18 cellular contexts compared by ENCODE assay signal in genomic region chr7:100942038-100942774, GRCh38. TPM values are rescaled to one million over a fixed set of nuclear protein-coding genes. Genes with fewer than 3 reads are reported as not detected.
A peak's percentile ranks its signal among the peaks of the same experiment; 100 is the strongest.
DNase-seq lines count a peak whose midpoint lies in the region; ATAC-seq, FAIRE-seq and TF ChIP-seq lines count a peak whose summit lies in the region.
"Had no signal": no experiment of that assay in that cellular context is flagged by ENCODE, and none has a peak within 500 bp of the region (broad histone marks: within the 10 kb centered on the region; RNA-seq: fewer than 3 reads in every experiment).

No MANE protein-coding gene starts in this region.

- H3K9me3 Mint-ChIP-seq in CD8-positive, alpha-beta T cell = peaks cover 6% of the 10 kb centered on the region

- H2BK120ac ChIP-seq in trophoblast cell (ENCODE audit: insufficient read depth, low read length, poor library complexity) = no peak overlapping the region

- H2BK12ac ChIP-seq in trophoblast cell (ENCODE audit: low read length) = no peak overlapping the region

- no peak for ATAC-seq in CD8-positive, alpha-beta T cell
- ATAC-seq: activated naive CD8-positive, alpha-beta T cell treated with anti-CD3 and anti-CD28 coated beads, Interleukin-2, amount 50 U/mL, for 24 hours; stimulated activated naive B cell treated with anti-CD40 and anti-IgM and Interleukin-4, amounts not matched to agents 10 μg/mL and 1 μg/mL and 100 μg/mL, for 72 hours had no signal

- no peak overlapping the region; the same call in 1 of the 2 replicates for H3K4me3 ChIP-seq in AG10803 (ENCODE audit: low read length)
- H3K4me3 ChIP-seq in SK-N-MC = peak overlapping the region; percentile 4; the same call in 1 of the 2 replicates
- no peak overlapping the region for H3K4me3 ChIP-seq in trophoblast cell (ENCODE audit: low read depth, low read length)
- no peak overlapping the region for H3K4me3 ChIP-seq in CD8-positive, alpha-beta T cell (ENCODE audit: low read depth, low read length)
- H3K4me3 ChIP-seq: coronary artery had no signal

- FAIRE-seq in islet of Langerhans (lab: Jason Lieb, UNC) (peak; percentile 95), urothelium cell line (lab: Jason Lieb, UNC) (no peak)

- H4K8ac ChIP-seq in trophoblast cell (ENCODE audit: low read depth, low read length) = no peak overlapping the region

- CTCF ChIA-PET in CD8-positive, alpha-beta T cell (lab: Charles Lee) = no interaction called here

- H3K27me3 Mint-ChIP-seq in CD8-positive, alpha-beta T cell (ENCODE audit: low read depth) = peaks cover 16% of the 10 kb centered on the region

- H4K91ac ChIP-seq in trophoblast cell (ENCODE audit: low read depth, low read length) = no peak overlapping the region

- H3K14ac ChIP-seq in trophoblast cell (ENCODE audit: low read length) = no peak overlapping the region

- H2AK5ac ChIP-seq in trophoblast cell (ENCODE audit: low read length) = no peak overlapping the region

- H3K79me2 ChIP-seq in trophoblast cell (ENCODE audit: control insufficient read depth, insufficient read depth, low read length, poor library complexity) = no peaks in the 10 kb centered on the region

- POLR2A ChIA-PET in CD8-positive, alpha-beta T cell (lab: Charles Lee) = no interaction called here

- H2AFZ ChIP-seq in trophoblast cell (ENCODE audit: insufficient read depth, low read length, poor library complexity) = no peak overlapping the region

- intact Hi-C loops in CD8-positive, alpha-beta T cell (cut with DNase I, micrococcal nuclease) = no loop called here

- no CpG with 5 or more reads among the region's 9 CpGs for WGBS in trophoblast cell (ENCODE audit: extremely low coverage, insufficient coverage, insufficient read length)

- H4K12ac ChIP-seq in trophoblast cell (ENCODE audit: low read depth, low read length) = no peak overlapping the region

- H3K36me3 Mint-ChIP-seq in CD8-positive, alpha-beta T cell = no peaks in the 10 kb centered on the region

- H3K79me1 ChIP-seq in trophoblast cell (ENCODE audit: low read length) = no peaks in the 10 kb centered on the region

- H3K18ac ChIP-seq in trophoblast cell (ENCODE audit: low read length) = no peak overlapping the region

- H3K4me1 Mint-ChIP-seq in CD8-positive, alpha-beta T cell (ENCODE audit: low read depth) = no peaks in the 10 kb centered on the region
- H3K4me1 Mint-ChIP-seq: activated naive CD8-positive, alpha-beta T cell treated with anti-CD3 and anti-CD28 coated beads, Interleukin-2, amount 50 U/mL, for 24 hours had no signal

- H3K4ac ChIP-seq in trophoblast cell (ENCODE audit: low read depth, low read length) = no peak overlapping the region

- no peaks in the 10 kb centered on the region for H3K9me3 ChIP-seq in SK-N-MC (ENCODE audit: low read depth, low read length)
- no peaks in the 10 kb centered on the region for H3K9me3 ChIP-seq in trophoblast cell (ENCODE audit: insufficient read depth, low read depth, low read length)
- H3K9me3 ChIP-seq in CD8-positive, alpha-beta T cell (ENCODE audit: low read length) = no peaks in the 10 kb centered on the region

- H3K27ac ChIP-seq in SK-N-MC = no peak overlapping the region
- H3K27ac ChIP-seq in trophoblast cell (ENCODE audit: low read depth, low read length) = no peak overlapping the region
- no peak overlapping the region for H3K27ac ChIP-seq in CD8-positive, alpha-beta T cell (ENCODE audit: low read depth, low read length)
- H3K27ac ChIP-seq: coronary artery had no signal

- no peak overlapping the region for H3K27ac Mint-ChIP-seq in CD8-positive, alpha-beta T cell
- H3K27ac Mint-ChIP-seq: activated naive CD8-positive, alpha-beta T cell treated with anti-CD3 and anti-CD28 coated beads, Interleukin-2, amount 50 U/mL, for 24 hours; stimulated activated naive B cell treated with anti-CD40 and anti-IgM and Interleukin-4, amounts not matched to agents 10 μg/mL and 1 μg/mL and 100 μg/mL, for 72 hours had no signal

- no peak overlapping the region for H2BK5ac ChIP-seq in trophoblast cell (ENCODE audit: low read depth, low read length, poor library complexity)

- H3K4me3 Mint-ChIP-seq in CD8-positive, alpha-beta T cell = no peak overlapping the region
- H3K4me3 Mint-ChIP-seq: activated naive CD8-positive, alpha-beta T cell treated with anti-CD3 and anti-CD28 coated beads, Interleukin-2, amount 50 U/mL, for 24 hours; stimulated activated naive B cell treated with anti-CD40 and anti-IgM and Interleukin-4, amounts not matched to agents 10 μg/mL and 1 μg/mL and 100 μg/mL, for 72 hours had no signal

- TF ChIP-seq CTCF in AG10803 (conservative IDR thresholded peaks at IDR 0.05; ENCODE audit: low read length) = no peak
- no peak for TF ChIP-seq CTCF in CD8-positive, alpha-beta T cell (IDR thresholded peaks at IDR 0.05)

- H3K36me3 ChIP-seq in SK-N-MC (ENCODE audit: insufficient read depth, low read length) = no peaks in the 10 kb centered on the region
- no peaks in the 10 kb centered on the region for H3K36me3 ChIP-seq in trophoblast cell (ENCODE audit: control insufficient read depth in 1 of 2, insufficient read depth in 2 of 2, low read length in 2 of 2)
- H3K36me3 ChIP-seq in CD8-positive, alpha-beta T cell (ENCODE audit: insufficient read depth, low read length) = no peaks in the 10 kb centered on the region

- H3K4me1 ChIP-seq in trophoblast cell (ENCODE audit: control insufficient read depth in 1 of 2, insufficient read depth in 2 of 2, low read length in 2 of 2) = no peaks in the 10 kb centered on the region
- no peaks in the 10 kb centered on the region for H3K4me1 ChIP-seq in CD8-positive, alpha-beta T cell (ENCODE audit: insufficient read depth, low read length)

- peak; percentile 33 for DNase-seq in AG10803 (ENCODE audit: low read depth)
- peak; percentile 11 for DNase-seq in HS-5 (ENCODE audit: low read depth)
- DNase-seq in SK-N-MC (ENCODE audit: low read depth, low spot score) = no peak
- DNase-seq in trophoblast cell = no peak
- DNase-seq in urothelium cell line (ENCODE audit: low spot score) = no peak
- no peak for DNase-seq in CD8-positive, alpha-beta T cell
- no peak for DNase-seq in DMS 273 (lab: John Stamatoyannopoulos, UW; ENCODE audit: unreplicated experiment)
- DNase-seq: activated naive CD8-positive, alpha-beta T cell treated with anti-CD3 and anti-CD28 coated beads, Interleukin-2, amount 50 U/mL, for 24 hours; AML-193; islet precursor cell; NCI-H1105; NCI-H524 treated with DMSO at 0.1 percent for 48 hours; stimulated activated naive B cell treated with anti-CD40 and anti-IgM and Interleukin-4, amounts not matched to agents 10 μg/mL and 1 μg/mL and 100 μg/mL, for 72 hours had no signal

- no peak overlapping the region for H3K23ac ChIP-seq in trophoblast cell (ENCODE audit: low read length)

- H3K9ac ChIP-seq in SK-N-MC (ENCODE audit: insufficient read length) (no peak overlapping the region), trophoblast cell (ENCODE audit: low read length) (no peak overlapping the region)

- no peaks in the 10 kb centered on the region for H3K27me3 ChIP-seq in trophoblast cell (ENCODE audit: insufficient read depth, low read length)
- H3K27me3 ChIP-seq in CD8-positive, alpha-beta T cell (ENCODE audit: insufficient read depth, low read length) = no peaks in the 10 kb centered on the region

- H3K4me2 ChIP-seq in trophoblast cell (ENCODE audit: low read length) = no peak overlapping the region

RNA-seq across cellular contexts. Expression of gene MUC3A, which starts 7.1 kb away (rescaled TPM):
- 6.0 and 6.1 TPM in 2 replicates for polyA plus RNA-seq in trophoblast cell (2013)
- not detected for total RNA-seq in CD8-positive, alpha-beta T cell
- total RNA-seq: H4, HT1080 had no signal

RNA-seq across cellular contexts. Expression of gene MUC12, which starts 27.2 kb away (rescaled TPM):
- polyA plus RNA-seq in trophoblast cell (2013) = 3.9 and 4.4 TPM in 2 replicates
- total RNA-seq in CD8-positive, alpha-beta T cell = not detected
- total RNA-seq: HT1080, renal cortical epithelial cell had no signal

RNA-seq across cellular contexts. Expression of gene ACHE, which starts 46.5 kb away (rescaled TPM):
- 10.2 and 11.1 TPM in 2 replicates for polyA plus RNA-seq in trophoblast cell (2013)
- 1 to 10 TPM; 7.7 to 9.1 TPM for total RNA-seq in CD8-positive, alpha-beta T cell
- total RNA-seq: HT1080 had no signal

RNA-seq across cellular contexts. Expression of gene UFSP1, which starts 52.7 kb away (rescaled TPM):
- polyA plus RNA-seq in trophoblast cell (2013) = 1.4 and 1.6 TPM in 2 replicates
- 1 to 10 TPM; 2.1 TPM for total RNA-seq in CD8-positive, alpha-beta T cell

Comparison
In these comparisons a context has a peak if more than half of its experiments do, and no peak if none do; other contexts are left out.
1. DNase-seq: peak in AG10803 (single experiment) and HS-5 (single experiment); none in SK-N-MC (single experiment), trophoblast cell (0 of 2), urothelium cell line (single experiment), CD8-positive, alpha-beta T cell (0 of 7) and DMS 273 (single experiment).